Comparison of ENCODE assay signal across 10 cellular contexts in genomic region chr18:23230688-23231087, GRCh38.
DNase-seq lines count a peak whose midpoint lies in the region; ATAC-seq and TF ChIP-seq lines count a peak whose summit lies in the region.
"Had no signal": no experiment of that assay in that cellular context is flagged by ENCODE, and none has a peak within 500 bp of the region (broad histone marks: within the 10 kb centered on the region; RNA-seq: fewer than 3 reads in every experiment).

No MANE protein-coding gene starts in this region.

- peak overlapping the region; percentile 62 for H3K27ac Mint-ChIP-seq in T-helper 1 cell treated with Interleukin-12 subunit alpha and Interleukin-12 subunit beta and Interleukin-4 antibody, amounts not matched to agents 30 μg/mL and 1 μg/mL, for 36 hours
- peak overlapping the region; percentile 96 for H3K27ac Mint-ChIP-seq in activated CD8-positive, alpha-beta T cell treated with anti-CD3 and anti-CD28 coated beads for 36 hours

- no peak for TF ChIP-seq CTCF in activated CD8-positive, alpha-beta T cell treated with anti-CD3 and anti-CD28 coated beads for 36 hours (IDR thresholded peaks at IDR 0.05)
- TF ChIP-seq CTCF in stomach (IDR thresholded peaks at IDR 0.05), result no peak

- H3K4me1 Mint-ChIP-seq in T-helper 1 cell treated with Interleukin-12 subunit alpha and Interleukin-12 subunit beta and Interleukin-4 antibody, amounts not matched to agents 30 μg/mL and 1 μg/mL, for 36 hours (ENCODE audit: low read depth), result peaks cover 49% of the 10 kb centered on the region
- H3K4me1 Mint-ChIP-seq in activated CD8-positive, alpha-beta T cell treated with anti-CD3 and anti-CD28 coated beads for 36 hours (ENCODE audit: low read depth), result peaks cover 53% of the 10 kb centered on the region

- H3K27me3 Mint-ChIP-seq in T-helper 1 cell treated with Interleukin-12 subunit alpha and Interleukin-12 subunit beta and Interleukin-4 antibody, amounts not matched to agents 30 μg/mL and 1 μg/mL, for 36 hours (ENCODE audit: low read depth), result no peaks in the 10 kb centered on the region
- no peaks in the 10 kb centered on the region for H3K27me3 Mint-ChIP-seq in activated CD8-positive, alpha-beta T cell treated with anti-CD3 and anti-CD28 coated beads for 36 hours

- no peaks in the 10 kb centered on the region for H3K9me3 ChIP-seq in stomach
- H3K9me3 ChIP-seq: neutrophil had no signal

- ATAC-seq in activated CD8-positive, alpha-beta T cell treated with anti-CD3 and anti-CD28 coated beads for 36 hours, result no peak
- ATAC-seq in left ventricle myocardium superior (peak; percentile 3), HG02970 (IDR thresholded peaks at IDR 0.05; ENCODE audit: low FRiP score, unreplicated experiment) (no peak), left colon (no peak)

- peaks cover 5% of the 10 kb centered on the region for H3K9me3 Mint-ChIP-seq in T-helper 1 cell treated with Interleukin-12 subunit alpha and Interleukin-12 subunit beta and Interleukin-4 antibody, amounts not matched to agents 30 μg/mL and 1 μg/mL, for 36 hours
- H3K9me3 Mint-ChIP-seq in activated CD8-positive, alpha-beta T cell treated with anti-CD3 and anti-CD28 coated beads for 36 hours, result peaks cover 11% of the 10 kb centered on the region

- no peaks in the 10 kb centered on the region for H3K27me3 ChIP-seq in stomach
- H3K27me3 ChIP-seq: neutrophil had no signal

- H3K27ac ChIP-seq in stomach, result peak overlapping the region in 4 of 5 donors; percentile 2 to 59 (median 47)
- H3K27ac ChIP-seq: 22Rv1 had no signal

- intact Hi-C loops in activated CD8-positive, alpha-beta T cell treated with anti-CD3 and anti-CD28 coated beads for 36 hours (cut with micrococcal nuclease), result loop anchor here (10.0 kb wide), 1 partner anchor 96 kb away; the partner anchor contains the start of gene CABLES1
- intact Hi-C loops in left ventricle myocardium superior (cut with micrococcal nuclease), result no loop called here
- intact Hi-C loops in stomach (cut with DNase I; ENCODE audit: low total_unique reads), result loop anchor here (10.0 kb wide), 1 partner anchor 96 kb away; the partner anchor contains the start of gene CABLES1
- intact Hi-C loops in left colon (cut with DNase I, micrococcal nuclease), result no loop called here

- H3K4me1 ChIP-seq in stomach, result peaks cover 17 to 48% (median 32%) of the 10 kb centered on the region in 4 donors

- CTCF ChIA-PET in activated CD8-positive, alpha-beta T cell treated with anti-CD3 and anti-CD28 coated beads for 36 hours (lab: Charles Lee), result interaction anchor here (1.5 kb wide), 1 partner anchor 16 kb away, joined by 3 read pairs; no protein-coding TSS in a partner anchor

- POLR2A ChIA-PET in activated CD8-positive, alpha-beta T cell treated with anti-CD3 and anti-CD28 coated beads for 36 hours (lab: Charles Lee), result interaction anchor here (1.8 kb wide), 1 partner anchor 9 kb away, joined by 3 read pairs; no protein-coding TSS in a partner anchor

- no peak for TF ChIP-seq POLR2A in stomach (IDR thresholded peaks at IDR 0.05)

- 91 to 100% (median 95%) methylated on average over 4 of the region's 4 CpGs for whole genome bisulfite sequencing in stomach, 5 donors

- H3K36me3 ChIP-seq in stomach, result peaks cover 0 to 16% (median 9%) of the 10 kb centered on the region in 4 donors
- H3K36me3 ChIP-seq: neutrophil had no signal

- H3K36me3 Mint-ChIP-seq in T-helper 1 cell treated with Interleukin-12 subunit alpha and Interleukin-12 subunit beta and Interleukin-4 antibody, amounts not matched to agents 30 μg/mL and 1 μg/mL, for 36 hours (ENCODE audit: low read depth), result peaks cover 10% of the 10 kb centered on the region
- H3K36me3 Mint-ChIP-seq in activated CD8-positive, alpha-beta T cell treated with anti-CD3 and anti-CD28 coated beads for 36 hours (ENCODE audit: low read depth), result peaks cover 18% of the 10 kb centered on the region

- H3K4me3 Mint-ChIP-seq in T-helper 1 cell treated with Interleukin-12 subunit alpha and Interleukin-12 subunit beta and Interleukin-4 antibody, amounts not matched to agents 30 μg/mL and 1 μg/mL, for 36 hours, result no peak overlapping the region
- no peak overlapping the region for H3K4me3 Mint-ChIP-seq in activated CD8-positive, alpha-beta T cell treated with anti-CD3 and anti-CD28 coated beads for 36 hours

- H3K4me3 ChIP-seq in stomach, result no peak overlapping the region

- TF ChIP-seq EP300 in stomach (IDR thresholded peaks at IDR 0.05), result no peak

- DNase-seq in T-helper 1 cell, result no peak
- DNase-seq in activated CD8-positive, alpha-beta T cell treated with anti-CD3 and anti-CD28 coated beads for 36 hours, result no peak
- peak; percentile 41 for DNase-seq in left ventricle myocardium superior
- no peak for DNase-seq in stomach
- no peak for DNase-seq in activated CD8-positive, alpha-beta memory T cell treated with anti-CD3 and anti-CD28 coated beads, Interleukin-2, amount 50 U/mL, for 4 hours
- no peak for DNase-seq in left colon

Comparison
In these comparisons a context has a peak if more than half of its experiments do, and no peak if none do; other contexts are left out.
1. intact Hi-C loops: an anchor here in activated CD8-positive, alpha-beta T cell treated with anti-CD3 and anti-CD28 coated beads for 36 hours (10.0 kb wide) and stomach (10.0 kb wide); none called in left ventricle myocardium superior and left colon.